16 cellular contexts compared by ENCODE assay signal in genomic region chr5:178077751-178078150, GRCh38.
"Had no signal": no experiment of that assay in that cellular context is flagged by ENCODE, and none has a peak within 500 bp of the region (broad histone marks: within the 10 kb centered on the region; RNA-seq: fewer than 3 reads in every experiment).

No MANE protein-coding gene starts in this region.

- ATAC-seq: activated naive CD8-positive, alpha-beta T cell treated with anti-CD3 and anti-CD28 coated beads, Interleukin-2, amount 50 U/mL, for 24 hours; activated T-helper 17 cell treated with anti-CD3 and anti-CD28 coated beads, Interleukin-2, amount 50 U/mL, for 72 hours; foreskin keratinocyte; lower lobe of right lung; pancreas had no signal

- H3K27ac ChIP-seq: foreskin keratinocyte, lower lobe of right lung, pancreas had no signal

- H3K27me3 Mint-ChIP-seq: activated T-helper 17 cell treated with anti-CD3 and anti-CD28 coated beads, Interleukin-2, amount 50 U/mL, for 72 hours had no signal

- H3K9me3 ChIP-seq: esophagus squamous epithelium, lower lobe of right lung, pancreas had no signal

- H3K4me3 ChIP-seq: esophagus squamous epithelium, lower lobe of right lung, pancreas had no signal

- DNase-seq: activated CD4-positive, alpha-beta T cell treated with anti-CD3 and anti-CD28 coated beads for 1 hour; activated CD4-positive, alpha-beta T cell treated with anti-CD3 and anti-CD28 coated beads, Interleukin-2, amount 50 U/mL, for 4 hours; activated naive CD4-positive, alpha-beta T cell treated with Interleukin-2 at 50 U/mL for 16 hours; activated naive CD8-positive, alpha-beta T cell treated with anti-CD3 and anti-CD28 coated beads, Interleukin-2, amount 50 U/mL, for 24 hours; activated T-cell treated with anti-CD3 and anti-CD28 coated beads for 4 hours; aorta; cortex of kidney; effector CD4-positive, alpha-beta T cell; esophagus squamous epithelium; foreskin keratinocyte; glutamatergic neuron; left cardiac atrium; lower lobe of right lung; pancreas; stimulated activated CD4-positive, alpha-beta T cell treated with anti-CD3 and anti-CD28 coated beads, Interleukin-1b, Interleukin-23, amount 100 ng/mL, for 48 hours had no signal

- H3K36me3 ChIP-seq: esophagus squamous epithelium, lower lobe of right lung, pancreas had no signal

- H3K4me1 ChIP-seq: foreskin keratinocyte, pancreas had no signal

- H3K27ac Mint-ChIP-seq: activated naive CD8-positive, alpha-beta T cell treated with anti-CD3 and anti-CD28 coated beads, Interleukin-2, amount 50 U/mL, for 24 hours; activated T-helper 17 cell treated with anti-CD3 and anti-CD28 coated beads, Interleukin-2, amount 50 U/mL, for 72 hours had no signal

- H3K4me1 Mint-ChIP-seq: activated T-helper 17 cell treated with anti-CD3 and anti-CD28 coated beads, Interleukin-2, amount 50 U/mL, for 72 hours had no signal

- H3K9me3 Mint-ChIP-seq: activated naive CD8-positive, alpha-beta T cell treated with anti-CD3 and anti-CD28 coated beads, Interleukin-2, amount 50 U/mL, for 24 hours; activated T-helper 17 cell treated with anti-CD3 and anti-CD28 coated beads, Interleukin-2, amount 50 U/mL, for 72 hours had no signal

- H3K4me3 Mint-ChIP-seq: activated naive CD8-positive, alpha-beta T cell treated with anti-CD3 and anti-CD28 coated beads, Interleukin-2, amount 50 U/mL, for 24 hours; activated T-helper 17 cell treated with anti-CD3 and anti-CD28 coated beads, Interleukin-2, amount 50 U/mL, for 72 hours had no signal
